ENCODE assay signal across 33 cellular contexts in the genomic region with DNA sequence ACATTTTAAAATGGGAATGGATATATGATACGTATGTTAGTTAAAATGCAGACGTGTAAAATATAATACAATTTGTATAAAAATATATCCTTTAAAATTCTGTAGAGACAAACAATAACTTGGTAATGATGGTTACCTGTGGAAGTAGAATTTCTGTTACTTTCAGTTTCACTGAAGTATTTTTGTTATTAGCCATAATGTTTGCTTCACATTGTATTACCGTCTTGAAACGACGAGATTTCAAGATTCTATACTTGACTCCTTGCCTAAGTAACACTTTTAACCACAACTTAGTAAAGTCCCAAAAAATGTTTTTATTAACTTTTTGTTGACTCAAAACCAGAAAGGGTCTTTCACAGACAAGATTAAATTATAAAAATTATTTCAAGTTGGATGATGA.
"Had no signal": no experiment of that assay in that cellular context is flagged by ENCODE, and none has a peak within 500 bp of the region (broad histone marks: within the 10 kb centered on the region; RNA-seq: fewer than 3 reads in every experiment).

No MANE protein-coding gene starts in this region.

- H3K27ac Mint-ChIP-seq: activated B cell treated with CpG ODN at 0.5 μM for 24 hours; activated CD4-positive, alpha-beta memory T cell treated with anti-CD3 and anti-CD28 coated beads for 36 hours; activated CD4-positive, alpha-beta T cell treated with anti-CD3 and anti-CD28 coated beads, Interleukin-2, amount 10 ng/mL, durations not matched to agents 24 days and 14 days; activated CD8-positive, alpha-beta T cell treated with anti-CD3 and anti-CD28 coated beads for 36 hours; activated naive CD4-positive, alpha-beta T cell treated with anti-CD3 and anti-CD28 coated beads for 36 hours; activated naive CD4-positive, alpha-beta T cell treated with anti-CD3 and anti-CD28 coated beads, Interleukin-2, amount 50 U/mL, for 72 hours; activated naive CD8-positive, alpha-beta T cell treated with anti-CD3 and anti-CD28 coated beads for 36 hours; activated T-cell treated with anti-CD3 and anti-CD28 coated beads, Interleukin-2, amount 50 U/mL, for 72 hours; activated T-helper 1 cell treated with anti-CD3 and anti-CD28 coated beads, Interleukin-12 subunit alpha, Interleukin-12 subunit beta, Interleukin-2, Interleukin-4 antibody, amounts not matched to agents 30 ng/mL and 10 ng/mL and 1 ng/mL, durations not matched to agents 14 hours and 24 hours and 36 hours; activated T-helper 17 cell treated with anti-CD3 and anti-CD28 coated beads, Interleukin-2, amount 50 U/mL, for 72 hours; T-helper 2 cell treated with Interferon-gamma antibody and Interleukin-4, amounts not matched to agents 5 μg/mL and 100 μg/mL, for 36 hours had no signal

- H3K27me3 ChIP-seq: adrenal gland, body of pancreas, brain microvascular endothelial cell, breast epithelium had no signal

- H3K9me3 Mint-ChIP-seq: activated B cell treated with CpG ODN at 0.5 μM for 24 hours had no signal

- H3K27ac ChIP-seq: adrenal gland, body of pancreas, brain microvascular endothelial cell, breast epithelium, VCaP had no signal

- H3K4me1 Mint-ChIP-seq: activated B cell treated with CpG ODN at 0.5 μM for 24 hours; activated CD4-positive, alpha-beta T cell treated with anti-CD3 and anti-CD28 coated beads, Interleukin-2, amount 10 ng/mL, durations not matched to agents 24 days and 14 days; activated naive CD8-positive, alpha-beta T cell treated with anti-CD3 and anti-CD28 coated beads for 36 hours; activated T-helper 17 cell treated with anti-CD3 and anti-CD28 coated beads, Interleukin-2, amount 50 U/mL, for 72 hours had no signal

- DNase-seq: activated B cell treated with CpG ODN at 0.5 μM for 24 hours; activated CD4-positive, alpha-beta memory T cell treated with anti-CD3 and anti-CD28 coated beads for 36 hours; activated CD4-positive, alpha-beta T cell treated with anti-CD3 and anti-CD28 coated beads for 4 hours; activated CD4-positive, alpha-beta T cell treated with anti-CD3 and anti-CD28 coated beads, Interleukin-2, amount 10 ng/mL, durations not matched to agents 24 days and 14 days; activated CD4-positive, alpha-beta T cell treated with anti-CD3 and anti-CD28 coated beads, Interleukin-2, amount 50 U/mL, for 1 hour; activated CD4-positive, alpha-beta T cell treated with anti-CD3 and anti-CD28 coated beads, Interleukin-2, amount 50 U/mL, for 4 hours; activated CD4-positive, CD25-positive, alpha-beta regulatory T cell treated with anti-CD3 and anti-CD28 coated beads, Interleukin-2, amount 50 U/mL, for 72 hours; activated CD8-positive, alpha-beta memory T cell treated with anti-CD3 and anti-CD28 coated beads, Interleukin-2, amount 50 U/mL, for 4 hours; activated CD8-positive, alpha-beta T cell treated with anti-CD3 and anti-CD28 coated beads for 36 hours; activated effector memory CD4-positive, alpha-beta T cell treated with anti-CD3 and anti-CD28 coated beads, Interleukin-2, amount 50 U/mL, for 16 hours; activated gamma-delta T cell treated with Interleukin-2 at 50 U/mL for 16 hours; activated naive CD4-positive, alpha-beta T cell; activated naive CD4-positive, alpha-beta T cell treated with anti-CD3 and anti-CD28 coated beads for 36 hours; activated naive CD4-positive, alpha-beta T cell treated with anti-CD3 and anti-CD28 coated beads, Interleukin-2, amount 50 U/mL, for 16 hours; activated naive CD8-positive, alpha-beta T cell treated with anti-CD3 and anti-CD28 coated beads for 36 hours; activated T-cell treated with anti-CD3 and anti-CD28 coated beads for 4 hours; activated T-cell treated with anti-CD3 and anti-CD28 coated beads, Interleukin-2, amount 50 U/mL, for 1 hour; activated T-cell treated with anti-CD3 and anti-CD28 coated beads, Interleukin-2, amount 50 U/mL, for 4 hours; activated T-cell treated with anti-CD3 and anti-CD28 coated beads, Interleukin-2, amount 50 U/mL, for 72 hours; adrenal gland; amniotic stem cell; aorta; body of pancreas; brain microvascular endothelial cell; central memory CD4-positive, alpha-beta T cell; T-helper 2 cell; T-helper 9 cell had no signal

- H3K27me3 Mint-ChIP-seq: activated B cell treated with CpG ODN at 0.5 μM for 24 hours; activated CD4-positive, alpha-beta memory T cell treated with anti-CD3 and anti-CD28 coated beads for 36 hours; activated CD4-positive, alpha-beta T cell treated with anti-CD3 and anti-CD28 coated beads, Interleukin-2, amount 10 ng/mL, durations not matched to agents 24 days and 14 days; activated CD8-positive, alpha-beta T cell treated with anti-CD3 and anti-CD28 coated beads for 36 hours; activated naive CD8-positive, alpha-beta T cell treated with anti-CD3 and anti-CD28 coated beads for 36 hours; activated T-helper 17 cell treated with anti-CD3 and anti-CD28 coated beads, Interleukin-2, amount 50 U/mL, for 72 hours had no signal

- H3K4me3 Mint-ChIP-seq: activated B cell treated with CpG ODN at 0.5 μM for 24 hours; activated CD4-positive, alpha-beta memory T cell treated with anti-CD3 and anti-CD28 coated beads for 36 hours; activated CD4-positive, alpha-beta T cell treated with anti-CD3 and anti-CD28 coated beads, Interleukin-2, amount 10 ng/mL, durations not matched to agents 24 days and 14 days; activated CD8-positive, alpha-beta T cell treated with anti-CD3 and anti-CD28 coated beads for 36 hours; activated naive CD4-positive, alpha-beta T cell treated with anti-CD3 and anti-CD28 coated beads for 36 hours; activated naive CD8-positive, alpha-beta T cell treated with anti-CD3 and anti-CD28 coated beads for 36 hours; activated T-cell treated with anti-CD3 and anti-CD28 coated beads, Interleukin-2, amount 50 U/mL, for 4 hours; activated T-cell treated with anti-CD3 and anti-CD28 coated beads, Interleukin-2, amount 50 U/mL, for 72 hours; activated T-helper 1 cell treated with anti-CD3 and anti-CD28 coated beads, Interleukin-12 subunit alpha, Interleukin-12 subunit beta, Interleukin-2, Interleukin-4 antibody, amounts not matched to agents 30 ng/mL and 10 ng/mL and 1 ng/mL, durations not matched to agents 14 hours and 24 hours and 36 hours; activated T-helper 17 cell treated with anti-CD3 and anti-CD28 coated beads, Interleukin-2, amount 50 U/mL, for 72 hours; T-helper 2 cell treated with Interferon-gamma antibody and Interleukin-4, amounts not matched to agents 5 μg/mL and 100 μg/mL, for 36 hours had no signal

- ATAC-seq: activated CD8-positive, alpha-beta T cell treated with anti-CD3 and anti-CD28 coated beads for 36 hours; activated naive CD4-positive, alpha-beta T cell treated with anti-CD3 and anti-CD28 coated beads, Interleukin-2, amount 50 U/mL, for 72 hours; activated T-cell treated with anti-CD3 and anti-CD28 coated beads, Interleukin-2, amount 50 U/mL, for 4 hours; activated T-cell treated with anti-CD3 and anti-CD28 coated beads, Interleukin-2, amount 50 U/mL, for 72 hours; activated T-helper 17 cell treated with anti-CD3 and anti-CD28 coated beads, Interleukin-2, amount 50 U/mL, for 72 hours; body of pancreas had no signal

- H3K36me3 ChIP-seq: adrenal gland, brain microvascular endothelial cell, breast epithelium had no signal

- H3K9me3 ChIP-seq: adrenal gland, body of pancreas, breast epithelium had no signal

- H3K4me3 ChIP-seq: adrenal gland, body of pancreas, breast epithelium had no signal

- H3K36me3 Mint-ChIP-seq: activated CD4-positive, alpha-beta memory T cell treated with anti-CD3 and anti-CD28 coated beads for 36 hours; activated naive CD8-positive, alpha-beta T cell treated with anti-CD3 and anti-CD28 coated beads for 36 hours had no signal

- H3K4me1 ChIP-seq: adrenal gland, body of pancreas, breast epithelium had no signal
